Comparison of ENCODE assay signal across 19 cellular contexts in the genomic region with DNA sequence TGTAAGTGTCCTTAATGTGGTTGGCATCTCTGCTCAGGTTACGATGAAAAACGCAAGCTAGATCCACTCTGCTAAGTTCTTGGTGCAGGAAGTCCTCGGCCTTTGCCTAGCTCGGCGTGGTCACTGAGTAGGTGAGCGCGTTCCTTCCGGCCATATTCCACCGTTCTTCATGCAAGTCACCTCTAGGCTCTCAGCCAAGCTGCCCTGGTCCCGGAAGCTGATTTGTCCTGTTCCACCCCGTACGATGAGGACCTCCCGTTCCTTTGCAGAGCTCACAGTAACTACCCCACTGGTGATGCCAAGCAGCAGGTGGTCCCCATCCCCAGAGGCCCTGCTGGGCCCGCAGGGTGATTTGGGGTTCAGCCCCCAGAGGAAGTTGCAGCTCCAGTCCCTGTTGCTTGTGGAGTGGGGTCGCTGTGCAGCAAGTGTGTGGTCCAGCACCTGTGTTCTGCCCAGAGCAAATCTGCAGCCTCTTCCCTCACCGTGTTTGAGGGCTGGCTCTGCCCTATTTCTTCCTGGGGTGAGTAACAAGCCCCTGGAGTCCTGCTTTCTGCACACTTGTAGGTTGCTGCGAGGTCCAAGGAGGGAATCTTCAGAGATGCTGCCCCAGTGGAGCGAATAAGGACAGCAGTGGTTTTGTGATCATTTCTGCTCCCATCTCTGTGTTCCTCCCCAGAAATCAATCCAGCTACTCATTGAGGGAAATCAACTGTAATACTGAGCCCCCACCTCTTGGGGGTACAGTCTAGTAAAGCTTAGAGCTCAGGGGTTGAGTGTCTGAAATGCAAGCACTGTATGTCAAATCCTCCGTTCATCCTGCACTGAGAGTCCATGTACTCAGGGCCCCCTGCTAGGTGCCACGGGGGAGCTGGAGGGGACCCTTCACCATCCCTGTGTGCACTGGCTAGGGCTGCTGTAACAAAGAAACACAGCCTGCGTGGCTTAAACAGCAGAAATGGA. TPM values are rescaled to one million over a fixed set of nuclear protein-coding genes. Genes with fewer than 3 reads are reported as not detected.
DNase-seq lines count a peak whose midpoint lies in the region; ATAC-seq, FAIRE-seq and TF ChIP-seq lines count a peak whose summit lies in the region.
"Had no signal": no experiment of that assay in that cellular context is flagged by ENCODE, and none has a peak within 500 bp of the region (broad histone marks: within the 10 kb centered on the region; RNA-seq: fewer than 3 reads in every experiment).

No MANE protein-coding gene starts in this region.

- H3K4me3 ChIP-seq in BLaER1 (no peak overlapping the region), OCI-LY1 (ENCODE audit: low read depth, low read length, poor library complexity, severe bottlenecking) (peak overlapping the region; percentile 9), mesendoderm (ENCODE audit: low read length) (no peak overlapping the region)
- H3K4me3 ChIP-seq: cardiac muscle cell, gastroesophageal sphincter, GM23248, Peyer's patch, right lobe of liver, SK-N-MC had no signal

- H3F3A ChIP-seq in OCI-LY1 (ENCODE audit: insufficient read depth, low read length) = no peaks in the 10 kb centered on the region

- peak overlapping the region; percentile 69 for H3K4me2 ChIP-seq in BLaER1
- H3K4me2 ChIP-seq in OCI-LY1 (ENCODE audit: low read length) = peak overlapping the region; percentile 47; the same call in 1 of the 2 replicates
- no peak overlapping the region for H3K4me2 ChIP-seq in mesendoderm (ENCODE audit: low read length)

- TF ChIP-seq CTCF in OCI-LY1 (IDR thresholded peaks at IDR 0.05; ENCODE audit: low read length) = peak; percentile 27; the same call in 1 of the 2 replicates

- no peak overlapping the region for H2BK15ac ChIP-seq in mesendoderm (replicated peaks; ENCODE audit: low read depth)

- no peaks in the 10 kb centered on the region for H4K20me1 ChIP-seq in BLaER1
- no peaks in the 10 kb centered on the region for H4K20me1 ChIP-seq in OCI-LY1 (ENCODE audit: insufficient read depth, low read length)

- H3K9me2 ChIP-seq in OCI-LY1 (ENCODE audit: low read depth, low read length) = no peaks in the 10 kb centered on the region

- peak; percentile 73 for FAIRE-seq in GM12891 (lab: Jason Lieb, UNC)
- FAIRE-seq: GM12892 had no signal

- H2BK5ac ChIP-seq in mesendoderm (ENCODE audit: low read length) = no peak overlapping the region

- H4K8ac ChIP-seq in mesendoderm (ENCODE audit: low read depth, low read length) = no peak overlapping the region

- H4K5ac ChIP-seq in mesendoderm (ENCODE audit: low read length) = no peak overlapping the region

- H3K27me3 ChIP-seq in BLaER1 (no peaks in the 10 kb centered on the region), OCI-LY1 (ENCODE audit: insufficient read depth, low read length) (no peaks in the 10 kb centered on the region), mesendoderm (ENCODE audit: insufficient read depth, low read length, poor library complexity) (no peaks in the 10 kb centered on the region)
- H3K27me3 ChIP-seq: cardiac muscle cell, Peyer's patch had no signal

- H2BK120ac ChIP-seq in mesendoderm (ENCODE audit: low read depth, low read length) = no peak overlapping the region

- H3K27ac ChIP-seq in BLaER1 (no peak overlapping the region), OCI-LY1 (ENCODE audit: low read depth, low read length, poor library complexity, severe bottlenecking) (peak overlapping the region; percentile 98), mesendoderm (ENCODE audit: low read depth, low read length) (no peak overlapping the region)
- H3K27ac ChIP-seq: cardiac muscle cell, gastroesophageal sphincter, GM23248, Peyer's patch, right lobe of liver, SK-N-MC had no signal

- no peak overlapping the region for H3K23ac ChIP-seq in mesendoderm (ENCODE audit: low read length)

- no peak for ATAC-seq in HG02610 (IDR thresholded peaks at IDR 0.05; ENCODE audit: unreplicated experiment)
- ATAC-seq: activated T-helper 17 cell treated with anti-CD3 and anti-CD28 coated beads, Interleukin-2, amount 50 U/mL, for 72 hours; gastroesophageal sphincter; left cardiac atrium; right lobe of liver had no signal

- H3K56ac ChIP-seq in mesendoderm (ENCODE audit: low read length) = peak overlapping the region; percentile 22

- H3K18ac ChIP-seq in mesendoderm (ENCODE audit: low read length) = no peak overlapping the region

- no peak overlapping the region for H2AK5ac ChIP-seq in mesendoderm (ENCODE audit: low read length)

- H3K9ac ChIP-seq in BLaER1 (no peak overlapping the region; the same call in 1 of the 2 replicates), OCI-LY1 (ENCODE audit: low read length) (peak overlapping the region; percentile 29; the same call in 1 of the 2 replicates), mesendoderm (ENCODE audit: low read length) (no peak overlapping the region)
- H3K9ac ChIP-seq: GM23248 had no signal

- TF ChIP-seq POLR2A in GM12891 (IDR thresholded peaks at IDR 0.05; ENCODE audit: low read depth, low read length) = no peak

- no CpG with 5 or more reads among the region's 21 CpGs for WGBS in mesendoderm (ENCODE audit: extremely low coverage, insufficient coverage, low lambda C conversion rate)

- H3K4me1 ChIP-seq in BLaER1 = peaks cover 43% of the 10 kb centered on the region
- H3K4me1 ChIP-seq in OCI-LY1 (ENCODE audit: insufficient read depth, low read length, severe bottlenecking) = peaks cover 72% of the 10 kb centered on the region
- peaks cover 4% of the 10 kb centered on the region for H3K4me1 ChIP-seq in mesendoderm (ENCODE audit: control insufficient read depth, low read depth, low read length)
- H3K4me1 ChIP-seq: gastroesophageal sphincter, Peyer's patch, right lobe of liver had no signal

- H3K79me2 ChIP-seq in OCI-LY1 (ENCODE audit: insufficient read depth, low read length) = no peaks in the 10 kb centered on the region
- H3K79me2 ChIP-seq in mesendoderm (ENCODE audit: control insufficient read depth, insufficient read depth, low read length) = no peaks in the 10 kb centered on the region

- H3K9me3 ChIP-seq in BLaER1 (no peaks in the 10 kb centered on the region), OCI-LY1 (ENCODE audit: low read length) (no peaks in the 10 kb centered on the region)
- H3K9me3 ChIP-seq: gastroesophageal sphincter, Peyer's patch, right lobe of liver had no signal

- no peaks in the 10 kb centered on the region for H3K79me1 ChIP-seq in mesendoderm (ENCODE audit: low read length)

- no peak for DNase-seq in GM12891 (ENCODE audit: insufficient read length, low spot score)
- no peak for DNase-seq in mesendoderm
- no peak for DNase-seq in NCI-H446 treated with DMSO at 0.1 percent for 48 hours (lab: John Stamatoyannopoulos, UW)
- no peak for DNase-seq in middle frontal gyrus (ENCODE audit: extremely low spot score, low spot score)
- no peak for DNase-seq in activated CD8-positive, alpha-beta memory T cell treated with anti-CD3 and anti-CD28 coated beads, Interleukin-2, amount 50 U/mL, for 48 hours
- DNase-seq: GM23248, left cardiac atrium, NCI-H1048, NCI-H82 had no signal

- H3K4ac ChIP-seq in mesendoderm (ENCODE audit: low read depth, low read length) = no peak overlapping the region

- no peak overlapping the region for H2AFZ ChIP-seq in OCI-LY1 (ENCODE audit: low read length)
- H2AFZ ChIP-seq: GM23248 had no signal

- H3K36me3 ChIP-seq in BLaER1 (no peaks in the 10 kb centered on the region), OCI-LY1 (ENCODE audit: insufficient read depth, low read length) (no peaks in the 10 kb centered on the region), mesendoderm (ENCODE audit: control insufficient read depth, insufficient read depth, low read length) (no peaks in the 10 kb centered on the region)
- H3K36me3 ChIP-seq: cardiac muscle cell, gastroesophageal sphincter, Peyer's patch, right lobe of liver had no signal

TF ChIP-seq in GM12891, 5 proteins besides CTCF, POLR2A, EP300 and RAD21:
- TF ChIP-seq PAX5 (IDR thresholded peaks at IDR 0.05; ENCODE audit: insufficient read depth, low read length, severe bottlenecking) (no peak), SPI1 (IDR thresholded peaks at IDR 0.05; ENCODE audit: low read depth, low read length) (no peak), POU2F2 (IDR thresholded peaks at IDR 0.05; ENCODE audit: low read depth, low read length) (no peak), POLR2AphosphoS5 (IDR thresholded peaks at IDR 0.05; ENCODE audit: low read depth, low read length) (no peak), TAF1 (IDR thresholded peaks at IDR 0.05; ENCODE audit: low read depth, low read length) (no peak)

RNA-seq across cellular contexts. Expression of a gene that starts 2.3 kb away (rescaled TPM):
- polyA plus RNA-seq in GM12891 (2012; ENCODE audit: low read depth, missing spikeins) = 0.19 TPM
- polyA plus RNA-seq in mesendoderm (2013, experiment 1 of 2) = 0.07 TPM
- 0.07 TPM for polyA plus RNA-seq in mesendoderm (2013, experiment 2 of 2)
- polyA plus RNA-seq: cardiac muscle cell, GM23248 had no signal
